In genomic region chr3:13674538-13675185, GRCh38 we compare ENCODE assay signal across 31 cellular contexts.
"Had no signal": no experiment of that assay in that cellular context is flagged by ENCODE, and none has a peak within 500 bp of the region (broad histone marks: within the 10 kb centered on the region; RNA-seq: fewer than 3 reads in every experiment).

No MANE protein-coding gene starts in this region.

- H3K4me3 Mint-ChIP-seq: activated CD4-positive, alpha-beta memory T cell treated with anti-CD3 and anti-CD28 coated beads, Interleukin-2, amount 10 ng/mL, durations not matched to agents 7 days and 5 days; activated CD8-positive, alpha-beta memory T cell treated with anti-CD3 and anti-CD28 coated beads, Interleukin-2, amount 10 ng/mL, durations not matched to agents 7 days and 5 days; activated naive CD4-positive, alpha-beta T cell treated with anti-CD3 and anti-CD28 coated beads, Interleukin-2, amount 50 U/mL, for 24 hours; activated naive CD8-positive, alpha-beta T cell treated with anti-CD3 and anti-CD28 coated beads, Interleukin-2, amount 10 ng/mL, durations not matched to agents 7 days and 5 days; activated T-helper 17 cell treated with anti-CD3 and anti-CD28 coated beads, Interleukin-2, amount 50 U/mL, for 72 hours had no signal

- H3K36me3 ChIP-seq: breast epithelium, SJCRH30, WERI-Rb-1 had no signal

- H3K9me3 Mint-ChIP-seq: activated CD4-positive, alpha-beta memory T cell treated with anti-CD3 and anti-CD28 coated beads, Interleukin-2, amount 10 ng/mL, durations not matched to agents 7 days and 5 days; activated naive CD4-positive, alpha-beta T cell treated with anti-CD3 and anti-CD28 coated beads, Interleukin-2, amount 50 U/mL, for 24 hours; activated naive CD8-positive, alpha-beta T cell treated with anti-CD3 and anti-CD28 coated beads, Interleukin-2, amount 10 ng/mL, durations not matched to agents 7 days and 5 days; activated T-helper 17 cell treated with anti-CD3 and anti-CD28 coated beads, Interleukin-2, amount 50 U/mL, for 72 hours had no signal

- H3K9me3 ChIP-seq: body of pancreas, breast epithelium, SJCRH30 had no signal

- H3K27ac ChIP-seq: body of pancreas, breast epithelium, SJCRH30, SK-N-MC, WERI-Rb-1 had no signal

- H3K36me3 Mint-ChIP-seq: activated CD8-positive, alpha-beta memory T cell treated with anti-CD3 and anti-CD28 coated beads, Interleukin-2, amount 10 ng/mL, durations not matched to agents 7 days and 5 days; activated naive CD4-positive, alpha-beta T cell treated with anti-CD3 and anti-CD28 coated beads, Interleukin-2, amount 50 U/mL, for 24 hours; activated naive CD8-positive, alpha-beta T cell treated with anti-CD3 and anti-CD28 coated beads, Interleukin-2, amount 10 ng/mL, durations not matched to agents 7 days and 5 days had no signal

- H3K27me3 ChIP-seq: body of pancreas had no signal

- H3K4me1 Mint-ChIP-seq: activated CD4-positive, alpha-beta memory T cell treated with anti-CD3 and anti-CD28 coated beads, Interleukin-2, amount 10 ng/mL, durations not matched to agents 7 days and 5 days; activated CD8-positive, alpha-beta memory T cell treated with anti-CD3 and anti-CD28 coated beads, Interleukin-2, amount 10 ng/mL, durations not matched to agents 7 days and 5 days; activated naive CD4-positive, alpha-beta T cell treated with anti-CD3 and anti-CD28 coated beads, Interleukin-2, amount 50 U/mL, for 24 hours; activated naive CD8-positive, alpha-beta T cell treated with anti-CD3 and anti-CD28 coated beads, Interleukin-2, amount 10 ng/mL, durations not matched to agents 7 days and 5 days; activated T-helper 17 cell treated with anti-CD3 and anti-CD28 coated beads, Interleukin-2, amount 50 U/mL, for 72 hours had no signal

- FAIRE-seq: astrocyte had no signal

- ATAC-seq: activated CD8-positive, alpha-beta memory T cell treated with anti-CD3 and anti-CD28 coated beads, Interleukin-2, amount 10 ng/mL, durations not matched to agents 7 days and 5 days; activated T-helper 17 cell treated with anti-CD3 and anti-CD28 coated beads, Interleukin-2, amount 50 U/mL, for 72 hours; body of pancreas; Panc1 had no signal

- H3K4me1 ChIP-seq: body of pancreas, breast epithelium, SJCRH30 had no signal

- H3K27ac Mint-ChIP-seq: activated CD4-positive, alpha-beta memory T cell treated with anti-CD3 and anti-CD28 coated beads, Interleukin-2, amount 10 ng/mL, durations not matched to agents 7 days and 5 days; activated CD8-positive, alpha-beta memory T cell treated with anti-CD3 and anti-CD28 coated beads, Interleukin-2, amount 10 ng/mL, durations not matched to agents 7 days and 5 days; activated naive CD4-positive, alpha-beta T cell treated with anti-CD3 and anti-CD28 coated beads, Interleukin-2, amount 50 U/mL, for 24 hours; activated naive CD8-positive, alpha-beta T cell treated with anti-CD3 and anti-CD28 coated beads, Interleukin-2, amount 10 ng/mL, durations not matched to agents 7 days and 5 days; activated T-helper 17 cell treated with anti-CD3 and anti-CD28 coated beads, Interleukin-2, amount 50 U/mL, for 72 hours had no signal

- H3K4me3 ChIP-seq: body of pancreas, breast epithelium, SJCRH30, SK-N-MC had no signal

- DNase-seq: activated CD4-positive, alpha-beta memory T cell treated with anti-CD3 and anti-CD28 coated beads, Interleukin-2, amount 10 ng/mL, durations not matched to agents 7 days and 5 days; activated CD4-positive, alpha-beta T cell treated with anti-CD3 and anti-CD28 coated beads for 1 hour; activated CD4-positive, alpha-beta T cell treated with anti-CD3 and anti-CD28 coated beads for 48 hours; activated CD4-positive, CD25-positive, alpha-beta regulatory T cell; activated CD8-positive, alpha-beta memory T cell treated with anti-CD3 and anti-CD28 coated beads for 24 hours; activated CD8-positive, alpha-beta memory T cell treated with anti-CD3 and anti-CD28 coated beads, Interleukin-2, amount 10 ng/mL, durations not matched to agents 7 days and 5 days; activated CD8-positive, alpha-beta memory T cell treated with anti-CD3 and anti-CD28 coated beads, Interleukin-2, amount 50 U/mL, for 48 hours; activated gamma-delta T cell; activated naive CD4-positive, alpha-beta T cell treated with Interleukin-2 at 50 U/mL for 16 hours; activated naive CD8-positive, alpha-beta T cell treated with anti-CD3 and anti-CD28 coated beads, Interleukin-2, amount 10 ng/mL, durations not matched to agents 7 days and 5 days; activated T-cell treated with anti-CD3 and anti-CD28 coated beads, Interleukin-2, amount 50 U/mL, for 48 hours; body of pancreas; Karpas-422; KBM-7; NCI-H1105; NCI-H1436; NCI-H1694; NCI-H1930; NCI-H2081 treated with DMSO at 0.1 percent for 48 hours; NCI-H345; NCI-H524 treated with DMSO at 0.1 percent for 48 hours; SHP77; SJCRH30; T1000; WERI-Rb-1 had no signal
